22 cellular contexts compared by ENCODE assay signal in the genomic region with DNA sequence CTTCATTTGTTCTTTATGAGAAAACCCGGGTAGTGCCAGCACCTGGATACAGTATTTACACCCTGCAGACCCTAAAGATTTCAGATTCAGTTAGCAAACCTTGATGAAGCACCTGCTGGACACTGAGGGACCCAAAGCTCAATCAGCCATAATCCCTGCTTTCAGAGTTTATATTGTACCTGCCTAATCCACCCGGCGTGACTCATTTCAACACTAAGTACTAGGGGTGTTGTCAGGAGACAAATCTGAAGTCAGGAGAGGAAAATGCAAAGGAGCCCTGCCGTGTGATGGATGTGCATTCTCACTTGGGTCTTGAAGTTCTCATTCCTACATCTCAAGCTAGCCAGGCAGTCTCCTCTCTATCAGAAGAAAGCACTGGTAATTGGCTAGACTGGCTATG.
DNase-seq lines count a peak whose midpoint lies in the region; ATAC-seq and TF ChIP-seq lines count a peak whose summit lies in the region.
"Had no signal": no experiment of that assay in that cellular context is flagged by ENCODE, and none has a peak within 500 bp of the region (broad histone marks: within the 10 kb centered on the region; RNA-seq: fewer than 3 reads in every experiment).

No MANE protein-coding gene starts in this region.

- H4K20me1 ChIP-seq in DND-41 (ENCODE audit: insufficient read depth, low read length) (no peaks in the 10 kb centered on the region), OCI-LY7 (ENCODE audit: insufficient read depth, low read length) (no peaks in the 10 kb centered on the region), neural progenitor cell (ENCODE audit: low read depth) (no peaks in the 10 kb centered on the region)

- H3K27ac Mint-ChIP-seq in neural progenitor cell: no peak overlapping the region

- BruUV-seq in OCI-LY7 (replicated peaks; lab: Mats Ljungman, UMichigan): no TSS peak

- H3K4me1 ChIP-seq in DND-41 (ENCODE audit: insufficient read depth, low read length) (peaks cover 75% of the 10 kb centered on the region), OCI-LY7 (ENCODE audit: insufficient read depth, low read length, poor library complexity, severe bottlenecking) (peaks cover 90% of the 10 kb centered on the region), neural progenitor cell (peaks cover 29% of the 10 kb centered on the region)
- H3K4me1 ChIP-seq: Peyer's patch had no signal

- H3K4me3 ChIP-seq in DND-41 (ENCODE audit: low read depth in 1 of 2, low read length in 2 of 2): peak overlapping the region in 1 of 2 experiments; percentile 28; a peak in 2 of 4 replicates
- peak overlapping the region; percentile 33 for H3K4me3 ChIP-seq in OCI-LY7 (ENCODE audit: low read depth, low read length, poor library complexity, severe bottlenecking)
- H3K4me3 ChIP-seq in neural progenitor cell: no peak overlapping the region
- H3K4me3 ChIP-seq: Peyer's patch had no signal

- ATAC-seq in DND-41 (ENCODE audit: insufficient read depth, low read depth) (no peak), HG02642 (IDR thresholded peaks at IDR 0.05; ENCODE audit: poor library complexity, unreplicated experiment) (no peak)

- peaks cover 26% of the 10 kb centered on the region for H3K36me3 Mint-ChIP-seq in neural progenitor cell

- intact Hi-C loops in OCI-LY7 (cut with micrococcal nuclease; ENCODE audit: unreplicated experiment): loop anchor here (2.0 to 5.0 kb wide), 5 partner anchors 57 to 242 kb away; no protein-coding TSS in a partner anchor

- H3K79me2 ChIP-seq in DND-41 (ENCODE audit: insufficient read depth, low read length) (0 out of 2 replicates have a peak, but pooled peaks cover 9% of the 10 kb centered on the region), OCI-LY7 (ENCODE audit: insufficient read depth, low read depth, low read length) (no peaks in the 10 kb centered on the region), neural progenitor cell (ENCODE audit: low read depth) (no peaks in the 10 kb centered on the region)

- no peaks in the 10 kb centered on the region for H3K9me2 ChIP-seq in OCI-LY7 (ENCODE audit: insufficient read depth, low read length)

- peak overlapping the region; percentile 51 for H3K4me2 ChIP-seq in DND-41 (ENCODE audit: insufficient read depth, low read length)
- peak overlapping the region; percentile 74 for H3K4me2 ChIP-seq in OCI-LY7 (ENCODE audit: low read length)
- peak overlapping the region; percentile 20 for H3K4me2 ChIP-seq in neural progenitor cell

- TF ChIP-seq CTCF in DND-41 (IDR thresholded peaks at IDR 0.05; ENCODE audit: borderline replicate concordance, extremely low read depth, low read length, poor library complexity, severe bottlenecking): no peak
- no peak for TF ChIP-seq CTCF in OCI-LY7 (conservative IDR thresholded peaks at IDR 0.05; ENCODE audit: low read length)
- no peak for TF ChIP-seq CTCF in neural progenitor cell (IDR thresholded peaks at IDR 0.05)

- no peak overlapping the region for H2AFZ ChIP-seq in DND-41 (ENCODE audit: low read depth, low read length)
- H2AFZ ChIP-seq in OCI-LY7 (ENCODE audit: low read length): no peak overlapping the region
- no peak overlapping the region for H2AFZ ChIP-seq in neural progenitor cell (replicated peaks)

- H3K9ac ChIP-seq in DND-41 (ENCODE audit: low read depth, low read length) (peak overlapping the region; percentile 54), neural progenitor cell (no peak overlapping the region)

- peaks cover 16% of the 10 kb centered on the region for H3K4me1 Mint-ChIP-seq in neural progenitor cell

- no peaks in the 10 kb centered on the region for H3K9me3 Mint-ChIP-seq in neural progenitor cell

- H3K27ac ChIP-seq in DND-41 (ENCODE audit: low read length) (peak overlapping the region; percentile 95), KOPT-K1 (ENCODE audit: low read depth, low read length, poor library complexity, severe bottlenecking) (peak overlapping the region; percentile 88), OCI-LY7 (ENCODE audit: low read depth, low read length, poor library complexity, severe bottlenecking) (peak overlapping the region; percentile 98), neural progenitor cell (no peak overlapping the region)
- H3K27ac ChIP-seq: C4-2B, Peyer's patch had no signal

- peaks cover 18% of the 10 kb centered on the region for H3F3A ChIP-seq in neural progenitor cell (ENCODE audit: low read depth)

- no peaks in the 10 kb centered on the region for H3K9me3 ChIP-seq in DND-41 (ENCODE audit: insufficient read depth, low read length, severe bottlenecking)
- no peaks in the 10 kb centered on the region for H3K9me3 ChIP-seq in KOPT-K1 (ENCODE audit: insufficient read depth, low read length, poor library complexity, severe bottlenecking)
- H3K9me3 ChIP-seq in OCI-LY7 (ENCODE audit: low read length): no peaks in the 10 kb centered on the region; the same call in 1 of the 2 replicates
- H3K9me3 ChIP-seq in neural progenitor cell (ENCODE audit: low read depth): no peaks in the 10 kb centered on the region
- H3K9me3 ChIP-seq: Peyer's patch had no signal

- H3K4me3 Mint-ChIP-seq in neural progenitor cell: no peak overlapping the region

- no peaks in the 10 kb centered on the region for H3K27me3 Mint-ChIP-seq in neural progenitor cell (ENCODE audit: insufficient read depth, low read depth)

- peaks cover 43% of the 10 kb centered on the region for H3K36me3 ChIP-seq in DND-41 (ENCODE audit: insufficient read depth, low read length)
- H3K36me3 ChIP-seq in KOPT-K1 (ENCODE audit: insufficient read depth, low read length): peaks cover 28% of the 10 kb centered on the region
- peaks cover 27% of the 10 kb centered on the region for H3K36me3 ChIP-seq in OCI-LY7 (ENCODE audit: insufficient read depth, low read length)
- no peaks in the 10 kb centered on the region for H3K36me3 ChIP-seq in neural progenitor cell

- POLR2A ChIA-PET in OCI-LY7 (lab: Charles Lee): no interaction called here

- DNase-seq in DND-41 (no peak), OCI-LY7 (ENCODE audit: low spot score) (peak; percentile 44), neural progenitor cell (ENCODE audit: low spot score) (no peak), AG20443 (ENCODE audit: low spot score) (no peak), T-helper 1 cell (no peak), occipital lobe (lab: John Stamatoyannopoulos, UW) (no peak)
- DNase-seq: AML-193, Calu3, Kasumi-1, MV-4-11, NCI-H1105 treated with DMSO at 0.1 percent for 48 hours, NCI-H146, NCI-H1930, NCI-H2107, NCI-H524 treated with DMSO at 0.1 percent for 48 hours, NCI-H774, OCI-M1, Peyer's patch, SHP77 treated with DMSO at 0.1 percent for 48 hours had no signal

- CTCF ChIA-PET in OCI-LY7 (lab: Charles Lee; ENCODE audit: unreplicated experiment): no interaction called here

- no peaks in the 10 kb centered on the region for H3K27me3 ChIP-seq in DND-41 (ENCODE audit: insufficient read depth, low read length, poor library complexity)
- H3K27me3 ChIP-seq in neural progenitor cell: no peaks in the 10 kb centered on the region
- H3K27me3 ChIP-seq: Peyer's patch had no signal

Comparison
In these comparisons a context has a peak if more than half of its experiments do, and no peak if none do; other contexts are left out.
1. H3K4me2 ChIP-seq: peak in every context shown above with its lines; median percentile 74 in OCI-LY7; 51 in DND-41; 20 in neural progenitor cell.